In the genomic region with DNA sequence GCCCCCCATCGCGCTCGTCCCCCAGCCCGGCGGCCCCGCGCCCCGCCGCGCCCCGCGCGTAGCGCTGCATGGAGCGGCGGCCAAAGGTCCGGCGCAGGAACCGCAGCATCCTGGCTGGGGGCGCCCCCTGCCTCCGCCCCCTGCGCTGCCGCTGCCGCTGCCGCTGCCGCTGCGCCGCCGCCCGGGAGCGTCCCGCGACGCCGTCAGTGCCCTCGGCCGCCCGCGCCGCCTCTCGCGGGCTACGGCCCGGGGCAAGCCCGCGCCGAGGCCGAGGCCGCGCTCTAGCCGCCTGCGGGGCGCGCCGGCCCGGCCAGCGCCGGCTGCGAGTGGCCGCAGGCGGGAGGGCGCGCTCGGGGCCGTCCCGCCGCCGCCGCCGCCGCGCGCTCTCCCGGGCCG, we compare ENCODE assay signal across 8 cellular contexts. TPM values are rescaled to one million over a fixed set of nuclear protein-coding genes. Genes with fewer than 3 reads are reported as not detected.
DNase-seq lines count a peak whose midpoint lies in the region; ATAC-seq, FAIRE-seq and TF ChIP-seq lines count a peak whose summit lies in the region.

No MANE protein-coding gene starts in this region.

- H3K27ac ChIP-seq in effector memory CD4-positive, alpha-beta T cell (ENCODE audit: insufficient read depth, low read length, poor library complexity, severe bottlenecking), result no peak overlapping the region

- H3K9me3 ChIP-seq in effector memory CD4-positive, alpha-beta T cell (ENCODE audit: control insufficient read depth, low read length), result no peaks in the 10 kb centered on the region

- TF ChIP-seq POLR2A in GM12891 (IDR thresholded peaks at IDR 0.05; ENCODE audit: low read depth, low read length), result no peak

- FAIRE-seq in GM12891 (lab: Jason Lieb, UNC), result peak; percentile 69

- H3K4me1 ChIP-seq in effector memory CD4-positive, alpha-beta T cell (ENCODE audit: control insufficient read depth, insufficient read depth, low read length, poor library complexity, severe bottlenecking), result peaks cover 10% of the 10 kb centered on the region

- no peaks in the 10 kb centered on the region for H3K36me3 ChIP-seq in effector memory CD4-positive, alpha-beta T cell (ENCODE audit: control insufficient read depth, insufficient read depth, low read length)

- H3K27me3 ChIP-seq in effector memory CD4-positive, alpha-beta T cell (replicated peaks; ENCODE audit: control insufficient read depth, insufficient read depth, low read length, poor library complexity, severe bottlenecking), result peaks cover 34% of the 10 kb centered on the region

- H3K4me3 ChIP-seq in fibroblast of the aortic adventitia (ENCODE audit: low read depth, low read length), result peak overlapping the region; percentile 9
- no peak overlapping the region for H3K4me3 ChIP-seq in effector memory CD4-positive, alpha-beta T cell (ENCODE audit: insufficient read depth, low read depth, low read length, poor library complexity, severe bottlenecking)

- peak; percentile 37 for DNase-seq in GM12891 (ENCODE audit: insufficient read length, low spot score)
- DNase-seq in fibroblast of the aortic adventitia (ENCODE audit: low read depth), result no peak
- DNase-seq in KG1 (lab: John Stamatoyannopoulos, UW), result no peak
- no peak for DNase-seq in effector memory CD4-positive, alpha-beta T cell
- no peak for DNase-seq in amniotic stem cell (lab: John Stamatoyannopoulos, UW)
- DNase-seq in activated gamma-delta T cell treated with Interleukin-2 at 50 U/mL for 16 hours, result no peak

- no peak for TF ChIP-seq CTCF in fibroblast of the aortic adventitia (IDR thresholded peaks at IDR 0.05; ENCODE audit: insufficient read depth, low read length)

- peak; percentile 21 for ATAC-seq in GM21515 (IDR thresholded peaks at IDR 0.05; ENCODE audit: unreplicated experiment)
- peak; percentile 30 for ATAC-seq in HG03520 (IDR thresholded peaks at IDR 0.05; ENCODE audit: unreplicated experiment)

TF ChIP-seq in GM12891, 5 proteins besides CTCF, POLR2A, EP300 and RAD21:
- TF ChIP-seq TAF1 (IDR thresholded peaks at IDR 0.05; ENCODE audit: low read depth, low read length) (no peak), SPI1 (IDR thresholded peaks at IDR 0.05; ENCODE audit: low read depth, low read length) (no peak), PAX5 (IDR thresholded peaks at IDR 0.05; ENCODE audit: insufficient read depth, low read length, severe bottlenecking) (no peak), POU2F2 (IDR thresholded peaks at IDR 0.05; ENCODE audit: low read depth, low read length) (no peak), POLR2AphosphoS5 (IDR thresholded peaks at IDR 0.05; ENCODE audit: low read depth, low read length) (no peak)

RNA-seq across cellular contexts. Expression of gene EPB41L4B, which starts 0.5 kb away (rescaled TPM):
- polyA plus RNA-seq in GM12891 (2012; ENCODE audit: low read depth, missing spikeins), result 1.2 TPM
- 0.08 and 1.8 TPM in 2 replicates for total RNA-seq in fibroblast of the aortic adventitia (ENCODE audit: low replicate concordance)
